Comparison of ENCODE assay signal across 13 cellular contexts in the genomic region with DNA sequence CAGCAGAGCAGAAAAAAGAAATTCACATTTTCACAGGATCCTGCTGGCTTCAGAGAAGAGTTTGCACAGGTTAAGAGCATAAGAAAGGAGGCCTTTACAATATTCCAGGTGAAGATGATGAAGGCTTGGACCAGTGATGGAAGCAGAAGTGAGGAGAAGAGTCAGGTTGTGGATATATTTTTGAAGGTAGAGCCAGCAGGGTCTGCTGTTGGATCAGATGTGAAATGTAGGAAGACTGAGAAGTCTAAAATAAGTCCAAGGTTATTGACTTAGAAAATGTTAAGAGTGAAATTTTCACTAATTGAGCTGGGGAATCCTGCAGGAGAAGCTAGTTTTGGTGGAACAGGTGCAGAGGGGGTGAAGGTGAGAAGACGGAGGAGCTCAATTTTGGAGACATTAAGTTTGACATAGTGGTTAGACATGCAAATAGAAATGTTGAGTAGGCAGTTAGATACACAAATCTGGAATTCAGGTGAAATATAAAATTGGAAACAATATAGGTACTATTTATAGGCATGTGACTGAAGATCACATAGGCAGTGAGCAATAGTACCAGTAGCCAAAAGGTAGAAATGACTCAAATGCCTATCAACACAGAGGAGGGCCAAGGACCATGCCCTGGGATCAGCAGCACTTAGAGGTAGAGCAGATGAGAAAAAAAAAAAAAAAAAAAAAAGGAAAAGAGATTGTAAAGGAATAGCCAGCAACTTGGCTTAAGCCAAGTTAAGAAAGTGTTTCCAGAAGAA.
"Had no signal": no experiment of that assay in that cellular context is flagged by ENCODE, and none has a peak within 500 bp of the region (broad histone marks: within the 10 kb centered on the region; RNA-seq: fewer than 3 reads in every experiment).

No MANE protein-coding gene starts in this region.

- H3K4me1 ChIP-seq: breast epithelium, psoas muscle, right lobe of liver had no signal

- ATAC-seq: psoas muscle; right lobe of liver; stimulated activated naive CD8-positive, alpha-beta T cell treated with anti-CD3 and anti-CD28 coated beads, Interleukin-15, amount 100 ng/mL, for 72 hours had no signal

- H3K4me3 ChIP-seq: breast epithelium, psoas muscle, right lobe of liver had no signal

- H3K9me3 ChIP-seq: breast epithelium, psoas muscle, right lobe of liver had no signal

- H3K27ac ChIP-seq: breast epithelium, psoas muscle, right lobe of liver had no signal

- H3K27me3 ChIP-seq: breast epithelium, right lobe of liver had no signal

- DNase-seq: activated B cell treated with CpG ODN at 0.5 μM for 24 hours; activated CD4-positive, alpha-beta T cell treated with anti-CD3 and anti-CD28 coated beads, Interleukin-2, amount 50 U/mL, for 1 hour; activated CD8-positive, alpha-beta memory T cell treated with anti-CD3 and anti-CD28 coated beads for 24 hours; activated naive CD8-positive, alpha-beta T cell treated with anti-CD3 and anti-CD28 coated beads for 36 hours; amygdala; erythroblast; foreskin melanocyte; nephron progenitor cell; psoas muscle; right lobe of liver; stimulated activated naive CD8-positive, alpha-beta T cell treated with anti-CD3 and anti-CD28 coated beads, Interleukin-15, amount 100 ng/mL, for 72 hours; SW 1271 had no signal

- H3K36me3 ChIP-seq: breast epithelium, right lobe of liver had no signal
